In the genomic region with DNA sequence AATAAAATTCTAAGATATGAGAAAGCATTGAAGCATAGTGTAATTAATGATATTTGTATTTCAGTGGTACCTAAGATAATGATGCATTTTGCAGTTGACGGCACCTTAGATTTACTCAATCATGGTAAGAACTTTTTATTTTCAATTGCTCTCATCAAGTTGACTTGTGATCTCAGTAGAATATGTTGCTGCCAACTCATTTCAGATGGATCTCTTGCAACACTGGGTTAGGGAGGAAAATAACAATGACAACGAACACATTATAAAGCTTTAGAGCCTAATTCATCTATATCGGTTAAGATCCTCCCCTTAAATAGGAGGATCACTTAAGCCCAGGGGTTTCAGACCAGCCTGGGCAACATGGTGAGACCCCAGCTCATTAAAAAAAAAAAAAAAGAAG, we compare ENCODE assay signal across 9 cellular contexts. TPM values are rescaled to one million over a fixed set of nuclear protein-coding genes. Genes with fewer than 3 reads are reported as not detected.
DNase-seq lines count a peak whose midpoint lies in the region; ATAC-seq and TF ChIP-seq lines count a peak whose summit lies in the region.
"Had no signal": no experiment of that assay in that cellular context is flagged by ENCODE, and none has a peak within 500 bp of the region (broad histone marks: within the 10 kb centered on the region; RNA-seq: fewer than 3 reads in every experiment).

No MANE protein-coding gene starts in this region.

- TF ChIP-seq EP300 in esophagus muscularis mucosa (IDR thresholded peaks at IDR 0.05) = no peak

- intact Hi-C loops in esophagus muscularis mucosa (cut with DNase I) (no loop called here), testis (cut with DNase I; ENCODE audit: low total_unique reads) (no loop called here)

- H3K79me2 ChIP-seq in DND-41 (ENCODE audit: insufficient read depth, low read length) = peaks cover 2% of the 10 kb centered on the region
- H3K79me2 ChIP-seq: parathyroid adenoma had no signal

- DNase-seq in DND-41 (no peak), RWPE2 (ENCODE audit: low spot score) (no peak), esophagus muscularis mucosa (ENCODE audit: extremely low spot score) (no peak), NCI-H524 treated with DMSO at 0.1 percent for 48 hours (lab: John Stamatoyannopoulos, UW) (no peak), testis (no peak), anterior cingulate cortex (lab: John Stamatoyannopoulos, UW) (no peak)

- H3K36me3 ChIP-seq in DND-41 (ENCODE audit: insufficient read depth, low read length) (no peaks in the 10 kb centered on the region), RWPE2 (ENCODE audit: low read depth) (no peaks in the 10 kb centered on the region), esophagus muscularis mucosa (no peaks in the 10 kb centered on the region), rectal smooth muscle tissue (ENCODE audit: control insufficient read depth, insufficient read depth, low read length) (no peaks in the 10 kb centered on the region), testis (ENCODE audit: low read depth, missing control alignments) (no peaks in the 10 kb centered on the region)

- TF ChIP-seq CTCF in DND-41 (IDR thresholded peaks at IDR 0.05; ENCODE audit: borderline replicate concordance, extremely low read depth, low read length, poor library complexity, severe bottlenecking) (no peak), RWPE2 (IDR thresholded peaks at IDR 0.05; ENCODE audit: poor library complexity, severe bottlenecking) (no peak), esophagus muscularis mucosa (IDR thresholded peaks at IDR 0.05) (no peak), testis (IDR thresholded peaks at IDR 0.05) (no peak)

- no peaks in the 10 kb centered on the region for H3K27me3 ChIP-seq in DND-41 (ENCODE audit: insufficient read depth, low read length, poor library complexity)
- H3K27me3 ChIP-seq in RWPE2 (ENCODE audit: insufficient read depth, poor library complexity, severe bottlenecking) = no peaks in the 10 kb centered on the region
- no peaks in the 10 kb centered on the region for H3K27me3 ChIP-seq in esophagus muscularis mucosa
- H3K27me3 ChIP-seq in rectal smooth muscle tissue (ENCODE audit: control insufficient read depth, insufficient read depth, low read length) = no peaks in the 10 kb centered on the region
- no peaks in the 10 kb centered on the region for H3K27me3 ChIP-seq in testis

- H3K9me3 ChIP-seq in DND-41 (ENCODE audit: insufficient read depth, low read length, severe bottlenecking) (no peaks in the 10 kb centered on the region), RWPE2 (ENCODE audit: severe bottlenecking) (no peaks in the 10 kb centered on the region), esophagus muscularis mucosa (no peaks in the 10 kb centered on the region), testis (no peaks in the 10 kb centered on the region)

- H3K4me1 ChIP-seq in DND-41 (ENCODE audit: insufficient read depth, low read length) (peaks cover 20% of the 10 kb centered on the region), RWPE2 (ENCODE audit: insufficient read depth, poor library complexity, severe bottlenecking) (peaks cover 53% of the 10 kb centered on the region), esophagus muscularis mucosa (peaks cover 36 to 59% (median 52%) of the 10 kb centered on the region in 4 donors), rectal smooth muscle tissue (ENCODE audit: control insufficient read depth, insufficient read depth, low read length) (peaks cover 10% of the 10 kb centered on the region), testis (peaks cover 20% of the 10 kb centered on the region)

- no peak overlapping the region for H3K4me2 ChIP-seq in DND-41 (ENCODE audit: insufficient read depth, low read length)

- TF ChIP-seq POLR2A in esophagus muscularis mucosa (IDR thresholded peaks at IDR 0.05; ENCODE audit: low read depth) (no peak), testis (IDR thresholded peaks at IDR 0.05) (no peak)

- H3K27ac ChIP-seq in DND-41 (ENCODE audit: low read length) (peak overlapping the region; percentile 20), RWPE2 (ENCODE audit: poor library complexity, severe bottlenecking) (peak overlapping the region; percentile 95), esophagus muscularis mucosa (replicated peaks in 1 of 4) (peak overlapping the region; percentile 69 to 81 (median 74)), rectal smooth muscle tissue (ENCODE audit: low read depth, low read length) (peak overlapping the region; percentile 60), testis (peak overlapping the region in 1 of 2 donors; percentile 59)
- H3K27ac ChIP-seq: parathyroid adenoma had no signal

- H3K4me3 ChIP-seq in DND-41 (ENCODE audit: low read depth in 1 of 2, low read length in 2 of 2) (no peak overlapping the region), RWPE2 (ENCODE audit: severe bottlenecking) (no peak overlapping the region), esophagus muscularis mucosa (no peak overlapping the region), rectal smooth muscle tissue (ENCODE audit: low read length) (no peak overlapping the region), testis (no peak overlapping the region)

- no peak overlapping the region for H2AFZ ChIP-seq in DND-41 (ENCODE audit: low read depth, low read length)

- 0 out of 2 replicates have a peak overlapping the region, but pooled peaks have one; percentile 12 for H3K9ac ChIP-seq in DND-41 (ENCODE audit: low read depth, low read length)
- H3K9ac ChIP-seq in rectal smooth muscle tissue (ENCODE audit: low read length) = no peak overlapping the region
- H3K9ac ChIP-seq: parathyroid adenoma had no signal

- H4K20me1 ChIP-seq in DND-41 (ENCODE audit: insufficient read depth, low read length) = no peaks in the 10 kb centered on the region

- no peak for ATAC-seq in DND-41 (ENCODE audit: insufficient read depth, low read depth)
- ATAC-seq in RWPE2 (ENCODE audit: low read depth) = no peak
- ATAC-seq in HG03342 (IDR thresholded peaks at IDR 0.05; ENCODE audit: unreplicated experiment) = no peak

- WGBS in esophagus muscularis mucosa = 69% methylated on average over 3 of the region's 3 CpGs
- 76 to 90% methylated on average over 3 of the region's 3 CpGs for WGBS in testis, 2 donors

RNA-seq across cellular contexts. Expression of a gene that starts 18.1 kb away (rescaled TPM):
- total RNA-seq in esophagus muscularis mucosa (10 to 100 TPM in 1 of 4 donors, 1 to 10 TPM in 3; 7.3 to 10.2 (median 8.6) TPM), testis (10 to 100 TPM; 25.6 to 36.4 TPM)
- 23.1 TPM for polyA plus RNA-seq in testis (ENCODE audit: insufficient read depth, low read depth, low replicate concordance)

RNA-seq across cellular contexts. Expression of a gene that starts 18.4 kb away (rescaled TPM):
- total RNA-seq in esophagus muscularis mucosa (under 1 TPM in 3 of 4 donors, not detected in 1; 0.26 to 0.99 (median 0.57) TPM), testis (10 to 100 TPM; 13.3 to 16.2 TPM)
- polyA plus RNA-seq in testis (ENCODE audit: insufficient read depth, low read depth, low replicate concordance) = 46.5 TPM

Comparison
In these comparisons a context has a peak if more than half of its experiments do, and no peak if none do; other contexts are left out.
1. RNA of a gene that starts 18.4 kb away (total RNA-seq): 13.3 to 16.2 TPM in testis; 0.26 to 0.99 TPM in esophagus muscularis mucosa; every median in the first group is over 4 times any median in the second.